ENCODE assay signal across 25 cellular contexts in genomic region chr5:144131256-144131655, GRCh38. TPM values are rescaled to one million over a fixed set of nuclear protein-coding genes. Genes with fewer than 3 reads are reported as not detected.
"Had no signal": no experiment of that assay in that cellular context is flagged by ENCODE, and none has a peak within 500 bp of the region (broad histone marks: within the 10 kb centered on the region; RNA-seq: fewer than 3 reads in every experiment).

No MANE protein-coding gene starts in this region.

- H3K4me1 ChIP-seq: psoas muscle, right atrium auricular region, spleen, testis, vagina had no signal

- H3K9me3 ChIP-seq: pancreas, psoas muscle, testis, vagina had no signal

- H3K27ac ChIP-seq: brain microvascular endothelial cell, pancreas, psoas muscle, right atrium auricular region, testis, vagina had no signal

- H3K4me3 ChIP-seq: pancreas, psoas muscle, right atrium auricular region, spleen, testis, vagina had no signal

- H3K36me3 ChIP-seq: brain microvascular endothelial cell, pancreas, right atrium auricular region, spleen, vagina had no signal

- DNase-seq: activated CD4-positive, alpha-beta T cell treated with anti-CD3 and anti-CD28 coated beads, Interleukin-2, amount 50 U/mL, for 1 hour; activated CD4-positive, CD25-positive, alpha-beta regulatory T cell treated with anti-CD3 and anti-CD28 coated beads, Interleukin-2, amount 50 U/mL, for 72 hours; activated CD8-positive, alpha-beta T cell treated with anti-CD3 and anti-CD28 coated beads, Interleukin-2, amount 10 ng/mL, durations not matched to agents 7 days and 5 days; activated gamma-delta T cell; aorta; brain microvascular endothelial cell; central memory CD4-positive, alpha-beta T cell; dermis blood vessel endothelial cell; effector CD8-positive, alpha-beta T cell; erythroblast; foreskin fibroblast; immature natural killer cell; naive thymus-derived CD8-positive, alpha-beta T cell; pancreas; psoas muscle; spleen; stimulated activated CD4-positive, alpha-beta T cell treated with anti-CD3 and anti-CD28 coated beads, Interleukin-4, amount 100 ng/mL, for 1 hour; stimulated activated naive CD4-positive, alpha-beta T cell; T1000; testis; trophoblast cell had no signal

- ATAC-seq: activated CD8-positive, alpha-beta T cell treated with anti-CD3 and anti-CD28 coated beads, Interleukin-2, amount 10 ng/mL, durations not matched to agents 7 days and 5 days; left lobe of liver; naive thymus-derived CD8-positive, alpha-beta T cell; pancreas; psoas muscle had no signal

- H3K27me3 ChIP-seq: brain microvascular endothelial cell, pancreas, right atrium auricular region, spleen, testis, vagina had no signal

RNA-seq across cellular contexts. Expression of gene KCTD16, which starts 39.4 kb away (rescaled TPM):
- total RNA-seq: activated T-helper 1 cell treated with anti-CD3 and anti-CD28 coated beads, Interleukin-12 subunit alpha, Interleukin-12 subunit beta, Interleukin-2, Interleukin-4 antibody, amounts not matched to agents 30 ng/mL and 10 ng/mL and 1 ng/mL, durations not matched to agents 14 hours and 24 hours and 36 hours had no signal
- polyA plus RNA-seq: naive thymus-derived CD8-positive, alpha-beta T cell had no signal
